8 cellular contexts compared by ENCODE assay signal in the genomic region with DNA sequence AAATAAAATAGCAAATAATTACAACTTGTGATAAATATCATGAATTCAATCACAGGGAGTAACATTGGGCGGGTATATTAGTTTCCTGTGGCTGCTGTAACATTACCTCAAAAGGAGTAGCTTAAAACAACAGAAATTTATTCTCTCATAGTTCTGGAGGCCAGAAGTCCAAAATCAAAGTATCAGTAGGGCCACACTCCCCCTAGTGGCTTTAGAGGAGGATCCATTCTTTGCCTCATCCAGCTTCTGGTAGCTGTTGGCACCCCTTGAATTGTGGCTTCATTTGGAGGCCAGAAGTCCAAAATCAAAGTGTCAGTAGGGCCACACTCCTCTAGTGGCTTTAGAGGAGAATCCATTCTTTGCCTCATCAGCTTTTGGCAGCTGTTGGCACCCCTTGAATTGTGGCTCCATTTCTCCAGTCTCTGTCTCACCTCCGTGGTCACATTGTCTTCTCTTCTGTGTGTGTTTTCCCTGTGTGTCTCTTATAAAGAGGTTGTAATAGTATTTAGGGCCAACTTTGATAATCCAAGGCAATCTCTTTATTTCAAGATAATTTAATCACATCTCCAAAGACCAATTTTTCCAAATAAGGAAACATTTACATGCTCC. TPM values are rescaled to one million over a fixed set of nuclear protein-coding genes. Genes with fewer than 3 reads are reported as not detected.
A peak's percentile ranks its signal among the peaks of the same experiment; 100 is the strongest.
DNase-seq lines count a peak whose midpoint lies in the region; ATAC-seq and TF ChIP-seq lines count a peak whose summit lies in the region.

No MANE protein-coding gene starts in this region.

- H3K27me3 ChIP-seq in body of pancreas: no peaks in the 10 kb centered on the region

- intact Hi-C loops in body of pancreas (cut with DNase I): loop anchor here (5.0 kb wide), 1 partner anchor 411 kb away; no protein-coding TSS in a partner anchor
- intact Hi-C loops in mucosa of descending colon (cut with DNase I, micrococcal nuclease): no loop called here

- no peak for TF ChIP-seq POLR2A in body of pancreas (IDR thresholded peaks at IDR 0.05)

- H3K4me3 ChIP-seq in Jurkat, Clone E6-1 (ENCODE audit: low read length): no peak overlapping the region
- H3K4me3 ChIP-seq in body of pancreas: no peak overlapping the region
- H3K4me3 ChIP-seq in mucosa of descending colon: no peak overlapping the region

- DNase-seq in NCI-H2227 (lab: John Stamatoyannopoulos, UW; ENCODE audit: unreplicated experiment) (peak; percentile 28), NCI-H2227 treated with DMSO at 0.1 percent for 48 hours (lab: John Stamatoyannopoulos, UW) (no peak), body of pancreas (peak; percentile 16 to 50 (median 28)), mucosa of descending colon (peak in 1 of 3 donors; percentile 45), NK-92 (lab: John Stamatoyannopoulos, UW; ENCODE audit: unreplicated experiment) (no peak)
- peak; percentile 28 for DNase-seq in Jurkat, Clone E6-1 (ENCODE audit: low read depth, low spot score)
- DNase-seq in stimulated activated CD4-positive, alpha-beta T cell treated with anti-CD3 and anti-CD28 coated beads, Interleukin-2, amount 100 ng/mL, for 24 hours: no peak

- H3K9me3 ChIP-seq in body of pancreas (no peaks in the 10 kb centered on the region), mucosa of descending colon (no peaks in the 10 kb centered on the region)

- TF ChIP-seq CTCF in body of pancreas (IDR thresholded peaks at IDR 0.05): peak; percentile 23 to 65 (median 60)
- TF ChIP-seq CTCF in mucosa of descending colon (IDR thresholded peaks at IDR 0.05): peak; percentile 29

- ATAC-seq in body of pancreas (no peak), mucosa of descending colon (peak; percentile 37), HG02763 (IDR thresholded peaks at IDR 0.05; ENCODE audit: unreplicated experiment) (no peak)

- H3K4me1 ChIP-seq in body of pancreas: peaks cover 11% of the 10 kb centered on the region
- peaks cover 5% of the 10 kb centered on the region for H3K4me1 ChIP-seq in mucosa of descending colon (ENCODE audit: low read depth)

- no peak overlapping the region for H3K27ac ChIP-seq in body of pancreas

- WGBS in body of pancreas, 2 donors: 60 to 62% methylated on average over 2 of the region's 2 CpGs

- H3K36me3 ChIP-seq in body of pancreas (replicated peaks in 1 of 2; ENCODE audit: insufficient read depth in 1 of 2, low read depth in 2 of 2) (no peaks in the 10 kb centered on the region), mucosa of descending colon (ENCODE audit: low read depth) (no peaks in the 10 kb centered on the region)

RNA-seq across cellular contexts. Expression of a gene that starts 3.1 kb away (rescaled TPM):
- 7.8 TPM for polyA plus RNA-seq in Jurkat, Clone E6-1 (2012; ENCODE audit: insufficient read depth, insufficient read length)
- total RNA-seq in body of pancreas (1 to 10 TPM in 1 of 2 donors, under 1 TPM in 1; 0.33 to 1.0 TPM), mucosa of descending colon (1 to 10 TPM in 1 of 3 donors, under 1 TPM in 2; 0.49 to 1.0 (median 0.57) TPM)

Comparison
In these comparisons a context has a peak if more than half of its experiments do, and no peak if none do; other contexts are left out.
1. DNase-seq: peak in NCI-H2227 (single experiment), Jurkat, Clone E6-1 (single experiment) and body of pancreas (4 of 4); none in NCI-H2227 treated with DMSO at 0.1 percent for 48 hours (single experiment), NK-92 (single experiment) and stimulated activated CD4-positive, alpha-beta T cell treated with anti-CD3 and anti-CD28 coated beads, Interleukin-2, amount 100 ng/mL, for 24 hours (0 of 2).